In the genomic region with DNA sequence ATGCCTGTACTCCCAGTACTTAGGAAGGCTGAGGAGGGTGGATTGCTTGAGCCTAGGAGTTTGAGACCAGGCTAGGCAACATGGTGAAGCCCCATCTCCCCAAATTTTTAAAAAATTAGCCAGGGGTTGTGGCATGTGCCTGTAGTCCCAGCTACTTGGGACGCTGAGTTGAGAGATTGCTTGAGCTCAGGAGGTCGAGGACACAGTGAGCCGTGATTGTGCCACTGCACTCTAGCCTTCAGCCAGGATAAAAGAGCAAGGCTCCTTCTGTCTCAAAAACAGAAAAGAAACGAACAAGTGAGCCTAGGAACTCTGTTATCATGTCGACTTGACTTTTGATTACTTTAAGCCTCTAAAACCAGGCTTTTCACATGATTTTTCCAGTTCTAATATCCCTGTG, we compare ENCODE assay signal across 16 cellular contexts.
"Had no signal": no experiment of that assay in that cellular context is flagged by ENCODE, and none has a peak within 500 bp of the region (broad histone marks: within the 10 kb centered on the region; RNA-seq: fewer than 3 reads in every experiment).

No MANE protein-coding gene starts in this region.

- H3K4me3 ChIP-seq: coronary artery, gastrocnemius medialis, heart right ventricle, lung, prostate gland, sigmoid colon had no signal

- H3K27ac ChIP-seq: coronary artery, prostate gland, sigmoid colon had no signal

- H3K36me3 ChIP-seq: prostate gland had no signal

- H3K27me3 Mint-ChIP-seq: naive B cell had no signal

- H3K4me3 Mint-ChIP-seq: activated CD8-positive, alpha-beta T cell treated with anti-CD3 and anti-CD28 coated beads, Interleukin-2, amount 10 ng/mL, durations not matched to agents 7 days and 5 days; naive B cell had no signal

- H3K27me3 ChIP-seq: gastrocnemius medialis, heart right ventricle, sigmoid colon had no signal

- DNase-seq: activated CD4-positive, CD25-positive, alpha-beta regulatory T cell treated with anti-CD3 and anti-CD28 coated beads, Interleukin-2, amount 50 U/mL, for 72 hours; activated CD8-positive, alpha-beta memory T cell treated with anti-CD3 and anti-CD28 coated beads, Interleukin-2, amount 50 U/mL, for 48 hours; activated CD8-positive, alpha-beta T cell treated with anti-CD3 and anti-CD28 coated beads, Interleukin-2, amount 10 ng/mL, durations not matched to agents 7 days and 5 days; activated naive CD4-positive, alpha-beta T cell treated with anti-CD3 and anti-CD28 coated beads, Interleukin-2, amount 50 U/mL, for 16 hours; caudate nucleus; effector CD4-positive, alpha-beta T cell; gastrocnemius medialis; heart right ventricle; naive B cell; sigmoid colon; stimulated activated CD4-positive, alpha-beta T cell treated with anti-CD3 and anti-CD28 coated beads, Interleukin-2, amount 100 ng/mL, for 24 hours; stimulated activated naive CD4-positive, alpha-beta T cell treated with Interleukin-2 at 50 U/mL for 16 hours had no signal

- H3K9me3 ChIP-seq: gastrocnemius medialis, heart right ventricle, prostate gland, sigmoid colon had no signal

- H3K27ac Mint-ChIP-seq: naive B cell had no signal

- H3K9me3 Mint-ChIP-seq: activated T-helper 2 cell treated with anti-CD3 and anti-CD28 coated beads, Interferon-gamma antibody, Interleukin-2, Interleukin-4, amounts not matched to agents 10 μg/mL and 5 μg/mL and 100 μg/mL, durations not matched to agents 14 hours and 24 hours and 36 hours; naive B cell had no signal

- H3K4me1 ChIP-seq: prostate gland had no signal

- ATAC-seq: activated CD8-positive, alpha-beta T cell treated with anti-CD3 and anti-CD28 coated beads, Interleukin-2, amount 10 ng/mL, durations not matched to agents 7 days and 5 days had no signal
